27 cellular contexts compared by ENCODE assay signal in genomic region chr10:2835950-2836349, GRCh38.
"Had no signal": no experiment of that assay in that cellular context is flagged by ENCODE, and none has a peak within 500 bp of the region (broad histone marks: within the 10 kb centered on the region; RNA-seq: fewer than 3 reads in every experiment).

No MANE protein-coding gene starts in this region.

- H3K9me3 ChIP-seq: breast epithelium, SJSA1 had no signal

- DNase-seq: activated B cell treated with CpG ODN at 0.5 μM for 24 hours; activated CD4-positive, alpha-beta T cell treated with anti-CD3 and anti-CD28 coated beads for 1 hour; activated CD4-positive, alpha-beta T cell treated with anti-CD3 and anti-CD28 coated beads, Interleukin-2, amount 10 ng/mL, durations not matched to agents 24 days and 14 days; activated CD4-positive, alpha-beta T cell treated with anti-CD3 and anti-CD28 coated beads, Interleukin-2, amount 50 U/mL, for 48 hours; activated CD8-positive, alpha-beta memory T cell treated with anti-CD3 and anti-CD28 coated beads for 24 hours; activated effector memory CD4-positive, alpha-beta T cell treated with anti-CD3 and anti-CD28 coated beads, Interleukin-2, amount 50 U/mL, for 16 hours; activated naive CD4-positive, alpha-beta T cell treated with Interleukin-2 at 50 U/mL for 16 hours; activated T-cell treated with anti-CD3 and anti-CD28 coated beads, Interleukin-2, amount 50 U/mL, for 4 hours; anterior cingulate cortex; caudate nucleus; Karpas-422; MM.1S; NCI-H1105 treated with DMSO at 0.1 percent for 48 hours; NCI-H1930; NCI-H2171; NCI-H2227 treated with DMSO at 0.1 percent for 48 hours; NCI-H446 treated with DMSO at 0.1 percent for 48 hours; NCI-H524 treated with DMSO at 0.1 percent for 48 hours; NCI-H82; PC-3; SHP77; T-cell; T-helper 2 cell; T1000 had no signal

- H3K4me1 ChIP-seq: breast epithelium had no signal

- H3K36me3 ChIP-seq: breast epithelium, SJSA1 had no signal

- H3K4me3 ChIP-seq: breast epithelium, SJSA1 had no signal

- ATAC-seq: activated naive CD4-positive, alpha-beta T cell treated with anti-CD3 and anti-CD28 coated beads, Interleukin-2, amount 50 U/mL, for 72 hours; activated T-cell treated with anti-CD3 and anti-CD28 coated beads, Interleukin-2, amount 50 U/mL, for 4 hours; PC-3; T-cell had no signal

- H3K27ac ChIP-seq: breast epithelium, SJSA1 had no signal
